ENCODE assay signal across 27 cellular contexts in the genomic region with DNA sequence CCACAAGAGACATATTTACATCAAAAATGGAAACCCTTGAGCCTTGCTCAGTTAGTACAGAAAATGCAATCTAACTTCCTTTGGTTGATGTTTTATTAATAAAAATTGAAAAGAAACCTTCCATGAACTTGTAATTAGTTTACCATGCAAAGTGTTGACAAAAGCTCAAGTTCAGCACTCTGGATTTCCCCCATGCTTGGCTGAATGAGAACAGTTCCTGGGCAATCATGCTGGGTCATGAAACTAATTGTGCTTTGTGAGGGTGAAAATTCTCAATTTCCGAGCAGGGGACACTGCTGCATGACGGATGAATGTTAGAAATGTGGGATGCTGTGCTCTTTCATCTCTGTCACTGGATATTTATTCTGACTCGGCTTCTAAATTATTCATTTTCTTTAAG.
DNase-seq lines count a peak whose midpoint lies in the region; ATAC-seq, FAIRE-seq and TF ChIP-seq lines count a peak whose summit lies in the region.
"Had no signal": no experiment of that assay in that cellular context is flagged by ENCODE, and none has a peak within 500 bp of the region (broad histone marks: within the 10 kb centered on the region; RNA-seq: fewer than 3 reads in every experiment).

No MANE protein-coding gene starts in this region.

- ATAC-seq in HepG2, result no peak
- ATAC-seq: lower lobe of right lung, right cardiac atrium, Right ventricle myocardium inferior had no signal

- H3K79me2 ChIP-seq in HepG2 (ENCODE audit: insufficient read depth, low read length), result no peaks in the 10 kb centered on the region

- TF ChIP-seq RAD21 in liver (IDR thresholded peaks at IDR 0.05) (no peak), HepG2 (CRISPR knock-in tag; IDR thresholded peaks at IDR 0.05) (no peak)

- no peaks in the 10 kb centered on the region for H3K4me1 Mint-ChIP-seq in activated naive CD4-positive, alpha-beta T cell treated with anti-CD3 and anti-CD28 coated beads, Interleukin-2, amount 10 ng/mL, durations not matched to agents 7 days and 5 days

- WGBS in liver, result 73% methylated on average over 3 of the region's 3 CpGs
- WGBS in HepG2 (ENCODE audit: low lambda C conversion rate), result 1% methylated on average over 3 of the region's 3 CpGs
- 77 to 83% (median 79%) methylated on average over 3 of the region's 3 CpGs for WGBS in adrenal gland, 4 donors

- no peak overlapping the region for H3K4me3 Mint-ChIP-seq in activated naive CD4-positive, alpha-beta T cell treated with anti-CD3 and anti-CD28 coated beads, Interleukin-2, amount 10 ng/mL, durations not matched to agents 7 days and 5 days

- H3K4me3 ChIP-seq in liver (ENCODE audit: low read depth in 1 of 3, low read length in 3 of 3), result no peak overlapping the region
- no peak overlapping the region for H3K4me3 ChIP-seq in HepG2 (replicated peaks in 1 of 3; ENCODE audit: insufficient read depth in 1 of 3, low read depth in 2 of 3, low read length in 3 of 3)
- H3K4me3 ChIP-seq in WERI-Rb-1 (ENCODE audit: low read depth, low read length), result no peak overlapping the region
- no peak overlapping the region for H3K4me3 ChIP-seq in adrenal gland
- H3K4me3 ChIP-seq: lower lobe of right lung, MG63, spleen had no signal

- H3K36me3 ChIP-seq in liver (ENCODE audit: control insufficient read depth in 4 of 4, insufficient read depth in 3 of 4, low read depth in 1 of 4, low read length in 3 of 4), result no peaks in the 10 kb centered on the region
- H3K36me3 ChIP-seq in HepG2 (replicated peaks in 1 of 2; ENCODE audit: control insufficient read depth in 1 of 2, insufficient read depth in 2 of 2, low read length in 2 of 2), result no peaks in the 10 kb centered on the region
- no peaks in the 10 kb centered on the region for H3K36me3 ChIP-seq in WERI-Rb-1
- no peaks in the 10 kb centered on the region for H3K36me3 ChIP-seq in adrenal gland (replicated peaks in 1 of 2)
- H3K36me3 ChIP-seq: lower lobe of right lung, MG63, spleen had no signal

- H3K9me3 ChIP-seq in liver (ENCODE audit: control insufficient read depth in 4 of 4, low read length in 3 of 4), result peaks cover 0 to 2% (median 1%) of the 10 kb centered on the region in 4 donors
- H3K9me3 ChIP-seq in HepG2 (ENCODE audit: low read length), result no peaks in the 10 kb centered on the region
- peaks cover 14% of the 10 kb centered on the region for H3K9me3 ChIP-seq in WERI-Rb-1 (ENCODE audit: severe bottlenecking)
- H3K9me3 ChIP-seq in adrenal gland (replicated peaks in 1 of 3), result no peaks in the 10 kb centered on the region
- H3K9me3 ChIP-seq: Caco-2, lower lobe of right lung, MG63 had no signal

- no peaks in the 10 kb centered on the region for H4K20me1 ChIP-seq in HepG2 (ENCODE audit: insufficient read depth, low read length)

- no peak for TF ChIP-seq POLR2A in HepG2 (IDR thresholded peaks at IDR 0.05; ENCODE audit: insufficient read depth in 1 of 2, low read depth in 2 of 2, low read length in 2 of 2)
- no peak for TF ChIP-seq POLR2A in adrenal gland (IDR thresholded peaks at IDR 0.05)

- H3K9ac ChIP-seq in liver (ENCODE audit: low read depth in 1 of 2, low read length in 2 of 2) (no peak overlapping the region), HepG2 (ENCODE audit: insufficient read depth, low read depth, low read length) (no peak overlapping the region)

- in situ Hi-C loops in HepG2 (cut with HindIII; ENCODE audit: extremely low pct_ligation_motif_present, low pct_unique_long_range_greater_than_20kb), result no loop called here

- CTCF ChIA-PET in HepG2 (lab: Yijun Ruan, JAX; ENCODE audit: low intra/inter-chr PET ratio, low total read pairs), result no interaction called here
- CTCF ChIA-PET in activated naive CD4-positive, alpha-beta T cell treated with anti-CD3 and anti-CD28 coated beads, Interleukin-2, amount 10 ng/mL, durations not matched to agents 7 days and 5 days (lab: Charles Lee), result no interaction called here

- no peaks in the 10 kb centered on the region for H3K36me3 Mint-ChIP-seq in activated naive CD4-positive, alpha-beta T cell treated with anti-CD3 and anti-CD28 coated beads, Interleukin-2, amount 10 ng/mL, durations not matched to agents 7 days and 5 days

- no peaks in the 10 kb centered on the region for H3K27me3 Mint-ChIP-seq in activated naive CD4-positive, alpha-beta T cell treated with anti-CD3 and anti-CD28 coated beads, Interleukin-2, amount 10 ng/mL, durations not matched to agents 7 days and 5 days

- peaks cover 3% of the 10 kb centered on the region for H3K9me3 Mint-ChIP-seq in activated naive CD4-positive, alpha-beta T cell treated with anti-CD3 and anti-CD28 coated beads, Interleukin-2, amount 10 ng/mL, durations not matched to agents 7 days and 5 days

- intact Hi-C loops in HepG2 (cut with micrococcal nuclease; ENCODE audit: unreplicated experiment) (no loop called here), adrenal gland (cut with DNase I) (no loop called here)

- no peak overlapping the region for H3K4me2 ChIP-seq in HepG2 (ENCODE audit: low read depth, low read length)

- TF ChIP-seq CTCF in liver (IDR thresholded peaks at IDR 0.05; ENCODE audit: low read depth, low read length, missing input control), result no peak
- TF ChIP-seq CTCF in HepG2 (CRISPR knock-in tag; IDR thresholded peaks at IDR 0.05), result no peak
- TF ChIP-seq CTCF in WERI-Rb-1 (IDR thresholded peaks at IDR 0.05; ENCODE audit: low read depth, low read length), result no peak
- no peak for TF ChIP-seq CTCF in adrenal gland (IDR thresholded peaks at IDR 0.05)

- TF ChIP-seq EP300 in HepG2 (IDR thresholded peaks at IDR 0.05; ENCODE audit: low read depth in 2 of 2, low read length in 2 of 2) (no peak), HepG2 (CRISPR knock-in tag; IDR thresholded peaks at IDR 0.05; ENCODE audit: borderline replicate concordance) (no peak)

- no TSS peak for BruUV-seq in HepG2 (replicated peaks; lab: Mats Ljungman, UMichigan)

- H2AFZ ChIP-seq in HepG2 (ENCODE audit: low read length), result no peak overlapping the region

- DNase-seq in HepG2 (ENCODE audit: low spot score) (no peak), WERI-Rb-1 (no peak), left kidney (ENCODE audit: low read depth, low spot score) (peak; percentile 81), NAMALWA (ENCODE audit: low spot score) (no peak), adrenal gland (no peak)
- DNase-seq in activated naive CD4-positive, alpha-beta T cell treated with anti-CD3 and anti-CD28 coated beads, Interleukin-2, amount 10 ng/mL, durations not matched to agents 7 days and 5 days, result no peak
- DNase-seq: activated CD4-positive, alpha-beta T cell treated with anti-CD3 and anti-CD28 coated beads for 48 hours; activated CD8-positive, alpha-beta memory T cell treated with anti-CD3 and anti-CD28 coated beads for 24 hours; activated gamma-delta T cell; activated T-cell treated with anti-CD3 and anti-CD28 coated beads, Interleukin-2, amount 50 U/mL, for 1 hour; Caco-2; cerebellar nuclear complex; DND-41; KBM-7; kidney; lower lobe of right lung; MG63; NCI-H2029; posterior cingulate gyrus; right cardiac atrium; spleen; T-helper 9 cell; trophoblast cell had no signal

- FAIRE-seq in HepG2 (lab: Jason Lieb, UNC), result no peak
- FAIRE-seq: kidney had no signal

- H3K4me1 ChIP-seq in liver (ENCODE audit: control insufficient read depth in 4 of 4, insufficient read depth in 4 of 4, low read length in 3 of 4) (no peaks in the 10 kb centered on the region), HepG2 (ENCODE audit: insufficient read depth, low read length) (no peaks in the 10 kb centered on the region), adrenal gland (replicated peaks in 1 of 2) (no peaks in the 10 kb centered on the region)
- H3K4me1 ChIP-seq: Caco-2, lower lobe of right lung, spleen had no signal

- H3K27ac ChIP-seq in liver (ENCODE audit: low read depth in 1 of 2, low read length in 2 of 2) (no peak overlapping the region), HepG2 (ENCODE audit: extremely low read length, insufficient read depth, low read length) (no peak overlapping the region), WERI-Rb-1 (peak overlapping the region; percentile 63), adrenal gland (no peak overlapping the region)
- H3K27ac ChIP-seq: C4-2B, lower lobe of right lung, spleen, VCaP had no signal

- H3K27me3 ChIP-seq in liver (ENCODE audit: control insufficient read depth in 4 of 4, insufficient read depth in 4 of 4, low read length in 3 of 4) (no peaks in the 10 kb centered on the region), HepG2 (ENCODE audit: control insufficient read depth in 1 of 2, insufficient read depth in 2 of 2, low read length in 2 of 2) (no peaks in the 10 kb centered on the region), WERI-Rb-1 (ENCODE audit: insufficient read depth, low read depth, severe bottlenecking) (no peaks in the 10 kb centered on the region), adrenal gland (no peaks in the 10 kb centered on the region)
- H3K27me3 ChIP-seq: MG63, spleen had no signal

- H3K27ac Mint-ChIP-seq in activated naive CD4-positive, alpha-beta T cell treated with anti-CD3 and anti-CD28 coated beads, Interleukin-2, amount 10 ng/mL, durations not matched to agents 7 days and 5 days, result no peak overlapping the region

- POLR2A ChIA-PET in HepG2 (lab: Yijun Ruan, JAX), result no interaction called here

TF ChIP-seq in liver, 16 proteins besides CTCF, POLR2A, EP300 and RAD21 (continues in another document):
- TF ChIP-seq EGR1 (IDR thresholded peaks at IDR 0.05; ENCODE audit: low read depth in 2 of 2), result no peak
- TF ChIP-seq HNF4A (conservative IDR thresholded peaks at IDR 0.05), result no peak

TF ChIP-seq in HepG2, 621 proteins besides CTCF, POLR2A, EP300 and RAD21 (continues in another document):
- no peak for TF ChIP-seq TBL1XR1 (IDR thresholded peaks at IDR 0.05; ENCODE audit: borderline replicate concordance, low read length, partially characterized antibody)
- TF ChIP-seq ZFY (CRISPR knock-in tag; IDR thresholded peaks at IDR 0.05), result no peak
- no peak for TF ChIP-seq ZNF224 (CRISPR knock-in tag; IDR thresholded peaks at IDR 0.05)
- TF ChIP-seq ZNF672 (CRISPR knock-in tag; IDR thresholded peaks at IDR 0.05), result no peak
- TF ChIP-seq ZNF790 (CRISPR knock-in tag; IDR thresholded peaks at IDR 0.05; ENCODE audit: borderline replicate concordance), result no peak
- no peak for TF ChIP-seq FOXK2 (IDR thresholded peaks at IDR 0.05)
- no peak for TF ChIP-seq MAF1 (CRISPR knock-in tag; IDR thresholded peaks at IDR 0.05; ENCODE audit: borderline replicate concordance)
- TF ChIP-seq, protein P1, sequence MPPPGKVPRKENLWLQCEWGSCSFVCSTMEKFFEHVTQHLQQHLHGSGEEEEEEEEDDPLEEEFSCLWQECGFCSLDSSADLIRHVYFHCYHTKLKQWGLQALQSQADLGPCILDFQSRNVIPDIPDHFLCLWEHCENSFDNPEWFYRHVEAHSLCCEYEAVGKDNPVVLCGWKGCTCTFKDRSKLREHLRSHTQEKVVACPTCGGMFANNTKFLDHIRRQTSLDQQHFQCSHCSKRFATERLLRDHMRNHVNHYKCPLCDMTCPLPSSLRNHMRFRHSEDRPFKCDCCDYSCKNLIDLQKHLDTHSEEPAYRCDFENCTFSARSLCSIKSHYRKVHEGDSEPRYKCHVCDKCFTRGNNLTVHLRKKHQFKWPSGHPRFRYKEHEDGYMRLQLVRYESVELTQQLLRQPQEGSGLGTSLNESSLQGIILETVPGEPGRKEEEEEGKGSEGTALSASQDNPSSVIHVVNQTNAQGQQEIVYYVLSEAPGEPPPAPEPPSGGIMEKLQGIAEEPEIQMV (CRISPR knock-in tag; IDR thresholded peaks at IDR 0.05; ENCODE audit: low read depth), result no peak
